9 cellular contexts compared by ENCODE assay signal in genomic region chrX:150680974-150681373, GRCh38. TPM values are rescaled to one million over a fixed set of nuclear protein-coding genes. Genes with fewer than 3 reads are reported as not detected.
DNase-seq lines count a peak whose midpoint lies in the region; ATAC-seq and TF ChIP-seq lines count a peak whose summit lies in the region.
"Had no signal": no experiment of that assay in that cellular context is flagged by ENCODE, and none has a peak within 500 bp of the region (broad histone marks: within the 10 kb centered on the region; RNA-seq: fewer than 3 reads in every experiment).

No MANE protein-coding gene starts in this region.

- no peak overlapping the region for H3K9ac ChIP-seq in Karpas-422 (ENCODE audit: low read length)

- peak; percentile 34 for DNase-seq in EH (ENCODE audit: low read depth)
- DNase-seq in Karpas-422 = peak; percentile 73
- DNase-seq in astrocyte of the hippocampus (ENCODE audit: low read depth, low spot score) = peak; percentile 59
- no peak for DNase-seq in left lung
- DNase-seq in inferior parietal cortex (ENCODE audit: extremely low spot score) = no peak
- no peak for DNase-seq in upper lobe of left lung
- no peak for DNase-seq in NCI-H774 (lab: John Stamatoyannopoulos, UW)
- DNase-seq: activated B cell treated with CpG ODN at 0.5 μM for 24 hours had no signal

- no peak overlapping the region for H3K4me2 ChIP-seq in Karpas-422 (ENCODE audit: low read depth, low read length, poor library complexity, severe bottlenecking)

- H3K27ac ChIP-seq in Karpas-422 (ENCODE audit: low read length) = no peak overlapping the region
- no peak overlapping the region for H3K27ac ChIP-seq in left lung
- H3K27ac ChIP-seq in upper lobe of left lung = no peak overlapping the region

- TF ChIP-seq EP300 in upper lobe of left lung (IDR thresholded peaks at IDR 0.05) = no peak

- WGBS in upper lobe of left lung, 2 donors = 56 to 61% methylated on average over 7 of the region's 7 CpGs

- intact Hi-C loops in left lung (cut with DNase I) = no loop called here

- H3K4me3 ChIP-seq in Karpas-422 (ENCODE audit: low read length) (no peak overlapping the region), left lung (no peak overlapping the region), upper lobe of left lung (no peak overlapping the region)

- no peaks in the 10 kb centered on the region for H3K9me2 ChIP-seq in Karpas-422 (replicated peaks; ENCODE audit: insufficient read depth, low read length)

- peak; percentile 14 for TF ChIP-seq CTCF in left lung (IDR thresholded peaks at IDR 0.05)
- peak in 3 of 6 experiments; percentile 13 to 15 (median 14) for TF ChIP-seq CTCF in upper lobe of left lung (IDR thresholded peaks at IDR 0.05)

- H4K20me1 ChIP-seq in Karpas-422 (ENCODE audit: insufficient read depth, low read depth, low read length) = no peaks in the 10 kb centered on the region

- no peaks in the 10 kb centered on the region for H3K27me3 ChIP-seq in Karpas-422 (ENCODE audit: low read length)
- no peaks in the 10 kb centered on the region for H3K27me3 ChIP-seq in left lung
- no peaks in the 10 kb centered on the region for H3K27me3 ChIP-seq in upper lobe of left lung

- H3K4me1 ChIP-seq in Karpas-422 (ENCODE audit: low read length) (no peaks in the 10 kb centered on the region), left lung (no peaks in the 10 kb centered on the region), upper lobe of left lung (no peaks in the 10 kb centered on the region)

- TF ChIP-seq POLR2A in upper lobe of left lung (IDR thresholded peaks at IDR 0.05) = no peak

- H3K79me2 ChIP-seq in Karpas-422 (ENCODE audit: low read length) = no peaks in the 10 kb centered on the region

- peak; percentile 79 for ATAC-seq in left lung
- ATAC-seq in GM18870 (IDR thresholded peaks at IDR 0.05; ENCODE audit: unreplicated experiment) = no peak
- no peak for ATAC-seq in upper lobe of left lung (ENCODE audit: low FRiP score in 2 of 2)

- no peak overlapping the region for H2AFZ ChIP-seq in Karpas-422 (ENCODE audit: low read length)

- H3K36me3 ChIP-seq in Karpas-422 (ENCODE audit: insufficient read depth, low read length) = no peaks in the 10 kb centered on the region
- no peaks in the 10 kb centered on the region for H3K36me3 ChIP-seq in left lung
- H3K36me3 ChIP-seq in upper lobe of left lung = no peaks in the 10 kb centered on the region

- H3K9me3 ChIP-seq in Karpas-422 (ENCODE audit: low read length) (no peaks in the 10 kb centered on the region), left lung (no peaks in the 10 kb centered on the region), upper lobe of left lung (no peaks in the 10 kb centered on the region)

RNA-seq across cellular contexts. Expression of gene MTMR1, which starts 12.2 kb away (rescaled TPM):
- 23.0 and 33.2 TPM in 2 replicates for total RNA-seq in Karpas-422 (2014; rRNA removed; shearing (Covaris generic); ENCODE audit: low replicate concordance)
- total RNA-seq in left lung (10 to 100 TPM; 21.1 to 21.9 TPM), upper lobe of left lung (10 to 100 TPM; 10.9 to 24.6 (median 20.8) TPM)

Comparison
In these comparisons a context has a peak if more than half of its experiments do, and no peak if none do; other contexts are left out.
1. DNase-seq: peak in EH (single experiment), Karpas-422 (single experiment) and astrocyte of the hippocampus (single experiment); none in left lung (0 of 2), inferior parietal cortex (single experiment), upper lobe of left lung (0 of 2) and NCI-H774 (single experiment).